ENCODE assay signal across 1 cellular context in genomic region chr17:78143214-78144145, GRCh38.
TF ChIP-seq lines count a peak whose summit lies in the region.

No MANE protein-coding gene starts in this region.

TF ChIP-seq in GM12878, 131 proteins besides CTCF, POLR2A, EP300 and RAD21:
- 0 out of 2 replicates have a peak, but pooled peaks have one; percentile 38 for TF ChIP-seq POLR2AphosphoS2 (IDR thresholded peaks at IDR 0.05; ENCODE audit: low read depth, low read length)
- TF ChIP-seq ZBED1 (IDR thresholded peaks at IDR 0.05; ENCODE audit: borderline replicate concordance), result peak; percentile 34; the same call in 1 of the 2 replicates
- no peak for TF ChIP-seq BCL11A (IDR thresholded peaks at IDR 0.05; ENCODE audit: low read depth, low read length)
- TF ChIP-seq CUX1 (IDR thresholded peaks at IDR 0.05; ENCODE audit: insufficient replicate concordance, low read depth, low read length), result no peak
- TF ChIP-seq ZNF217 (IDR thresholded peaks at IDR 0.05), result no peak
- no peak for TF ChIP-seq JUND (IDR thresholded peaks at IDR 0.05; ENCODE audit: low read depth, low read length)
